15 cellular contexts compared by ENCODE assay signal in the genomic region with DNA sequence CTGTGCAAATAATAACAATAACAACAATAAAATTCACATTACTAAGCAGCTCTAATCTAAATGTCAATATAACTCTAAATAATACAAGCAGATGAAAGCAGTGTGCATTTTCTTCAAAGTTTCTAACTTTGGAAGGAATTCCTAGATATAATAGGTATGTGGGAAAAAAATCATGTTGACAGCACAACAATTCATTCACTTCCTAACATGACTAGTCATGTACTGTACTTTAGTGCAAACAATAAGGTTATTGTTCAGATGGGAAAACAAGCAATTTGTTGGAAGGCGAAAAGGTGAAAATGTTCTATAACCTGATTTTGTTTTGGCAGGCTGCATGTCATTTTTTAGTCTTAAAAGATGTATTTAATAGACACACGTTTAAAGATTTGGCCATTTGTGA.
DNase-seq lines count a peak whose midpoint lies in the region; ATAC-seq and TF ChIP-seq lines count a peak whose summit lies in the region.
"Had no signal": no experiment of that assay in that cellular context is flagged by ENCODE, and none has a peak within 500 bp of the region (broad histone marks: within the 10 kb centered on the region; RNA-seq: fewer than 3 reads in every experiment).

No MANE protein-coding gene starts in this region.

- no peak overlapping the region for H2BK120ac ChIP-seq in mesendoderm (ENCODE audit: low read depth, low read length)

- no peaks in the 10 kb centered on the region for H3K36me3 ChIP-seq in mammary epithelial cell (ENCODE audit: insufficient read depth, low read length)
- no peaks in the 10 kb centered on the region for H3K36me3 ChIP-seq in breast epithelium
- H3K36me3 ChIP-seq in suprapubic skin, result no peaks in the 10 kb centered on the region
- H3K36me3 ChIP-seq in mesendoderm (ENCODE audit: control insufficient read depth, insufficient read depth, low read length), result no peaks in the 10 kb centered on the region

- no peak for TF ChIP-seq EP300 in suprapubic skin (IDR thresholded peaks at IDR 0.05)

- H3K9ac ChIP-seq in mammary epithelial cell (ENCODE audit: insufficient read depth, low read length), result no peak overlapping the region
- no peak overlapping the region for H3K9ac ChIP-seq in mesendoderm (ENCODE audit: low read length)

- H2AK5ac ChIP-seq in mesendoderm (ENCODE audit: low read length), result no peak overlapping the region

- DNase-seq in mammary epithelial cell, result peak; percentile 57
- no peak for DNase-seq in breast epithelium (ENCODE audit: low spot score in 2 of 2)
- peak; percentile 9 for DNase-seq in SW480 (ENCODE audit: low spot score)
- DNase-seq in epithelial cell of esophagus (ENCODE audit: low read depth), result peak; percentile 40
- no peak for DNase-seq in suprapubic skin (ENCODE audit: low spot score in 2 of 2)
- DNase-seq in mesendoderm, result no peak
- DNase-seq in NCI-H1694 (lab: John Stamatoyannopoulos, UW), result no peak
- DNase-seq: IMR-90, NCI-H1436, NCI-H2029 treated with DMSO at 0.1 percent for 48 hours, NCI-H2171, NCI-H526 had no signal

- no peak overlapping the region for H3K18ac ChIP-seq in mesendoderm (ENCODE audit: low read length)

- H3K4me2 ChIP-seq in mammary epithelial cell (ENCODE audit: insufficient read depth, low read depth, low read length) (peak overlapping the region; percentile 52), mesendoderm (ENCODE audit: low read length) (no peak overlapping the region)

- intact Hi-C loops in mammary epithelial cell (cut with micrococcal nuclease), result no loop called here
- intact Hi-C loops in breast epithelium (cut with DNase I; ENCODE audit: low total_unique reads), result no loop called here

- no peak for ATAC-seq in HG02870 (IDR thresholded peaks at IDR 0.05; ENCODE audit: unreplicated experiment)

- WGBS in mammary epithelial cell (ENCODE audit: low coverage, missing lambda C conversion rate), result 0% methylated on average over 2 of the region's 2 CpGs
- 54% methylated on average over 2 of the region's 2 CpGs for WGBS in suprapubic skin
- WGBS in mesendoderm (ENCODE audit: extremely low coverage, insufficient coverage, low lambda C conversion rate), result no CpG with 5 or more reads among the region's 2 CpGs

- no peaks in the 10 kb centered on the region for H4K20me1 ChIP-seq in mammary epithelial cell (ENCODE audit: insufficient read depth, low read length)

- no peak overlapping the region for H4K5ac ChIP-seq in mesendoderm (ENCODE audit: low read length)

- no peaks in the 10 kb centered on the region for H3K79me1 ChIP-seq in mesendoderm (ENCODE audit: low read length)

- H3K56ac ChIP-seq in mesendoderm (ENCODE audit: low read length), result no peak overlapping the region

- H2AFZ ChIP-seq in mammary epithelial cell (ENCODE audit: low read depth, low read length), result peak overlapping the region; percentile 73

- BruUV-seq in mammary epithelial cell (replicated peaks; lab: Mats Ljungman, UMichigan), result TSS peak; percentile 77

- no peak overlapping the region for H2BK5ac ChIP-seq in mesendoderm (ENCODE audit: low read length)

- no peak overlapping the region for H2BK15ac ChIP-seq in mesendoderm (replicated peaks; ENCODE audit: low read depth)

- H3K4me1 ChIP-seq in mammary epithelial cell (ENCODE audit: insufficient read depth, low read length) (peaks cover 35% of the 10 kb centered on the region), breast epithelium (no peaks in the 10 kb centered on the region), suprapubic skin (peaks cover 31% of the 10 kb centered on the region), mesendoderm (ENCODE audit: control insufficient read depth, low read depth, low read length) (no peaks in the 10 kb centered on the region)

- H3K79me2 ChIP-seq in mammary epithelial cell (ENCODE audit: insufficient read depth, low read length), result no peaks in the 10 kb centered on the region
- H3K79me2 ChIP-seq in mesendoderm (ENCODE audit: control insufficient read depth, insufficient read depth, low read length), result no peaks in the 10 kb centered on the region

- CTCF ChIA-PET in mammary epithelial cell (lab: Charles Lee; ENCODE audit: low non-redundant PET), result no interaction called here

- in situ Hi-C loops in mammary epithelial cell (cut with MboI; ENCODE audit: low sequenced_read_pairs in 2 of 2), result no loop called here

- H3K4me3 ChIP-seq in mammary epithelial cell (replicated peaks in 1 of 3; ENCODE audit: insufficient read depth in 1 of 3, low read depth in 2 of 3, low read length in 3 of 3) (no peak overlapping the region), breast epithelium (no peak overlapping the region), epithelial cell of esophagus (ENCODE audit: low read length) (no peak overlapping the region), suprapubic skin (no peak overlapping the region), mesendoderm (ENCODE audit: low read length) (no peak overlapping the region)

- TF ChIP-seq CTCF in mammary epithelial cell (conservative IDR thresholded peaks at IDR 0.05 in 1 of 2, IDR thresholded peaks at IDR 0.05 in 1 of 2; ENCODE audit: extremely low read depth in 1 of 2, insufficient read depth in 1 of 2, low read depth in 1 of 2, low read length in 2 of 2) (no peak), breast epithelium (IDR thresholded peaks at IDR 0.05) (no peak), epithelial cell of esophagus (IDR thresholded peaks at IDR 0.05; ENCODE audit: insufficient read depth, low read depth, low read length, missing control alignments) (no peak), suprapubic skin (IDR thresholded peaks at IDR 0.05) (no peak)

- no peak overlapping the region for H3K23ac ChIP-seq in mesendoderm (ENCODE audit: low read length)

- H3K4ac ChIP-seq in mesendoderm (ENCODE audit: low read depth, low read length), result no peak overlapping the region

- H3K27me3 ChIP-seq in mammary epithelial cell (ENCODE audit: insufficient read depth, low read length) (no peaks in the 10 kb centered on the region), breast epithelium (no peaks in the 10 kb centered on the region), suprapubic skin (no peaks in the 10 kb centered on the region), mesendoderm (ENCODE audit: insufficient read depth, low read length, poor library complexity) (no peaks in the 10 kb centered on the region)

- H4K8ac ChIP-seq in mesendoderm (ENCODE audit: low read depth, low read length), result no peak overlapping the region

- H3K9me3 ChIP-seq in mammary epithelial cell (replicated peaks; ENCODE audit: insufficient read depth, low read length) (no peaks in the 10 kb centered on the region), breast epithelium (no peaks in the 10 kb centered on the region), suprapubic skin (no peaks in the 10 kb centered on the region)

- H3K27ac ChIP-seq in mammary epithelial cell (ENCODE audit: insufficient read depth, low read depth, low read length) (peak overlapping the region; percentile 76), breast epithelium (no peak overlapping the region), suprapubic skin (peak overlapping the region; percentile 52), mesendoderm (ENCODE audit: low read depth, low read length) (no peak overlapping the region)
- H3K27ac ChIP-seq: 22Rv1, HL-60 had no signal

- TF ChIP-seq POLR2A in breast epithelium (IDR thresholded peaks at IDR 0.05) (no peak), suprapubic skin (IDR thresholded peaks at IDR 0.05) (no peak)

- dilution Hi-C loops in mammary epithelial cell (cut with HindIII; ENCODE audit: low sequenced_read_pairs), result no loop called here

Comparison
In these comparisons a context has a peak if more than half of its experiments do, and no peak if none do; other contexts are left out.
1. DNase-seq: peak in mammary epithelial cell (single experiment), SW480 (single experiment) and epithelial cell of esophagus (single experiment); none in breast epithelium (0 of 2), suprapubic skin (0 of 2), mesendoderm (single experiment) and NCI-H1694 (single experiment).
2. H3K27ac ChIP-seq: peak in mammary epithelial cell (single experiment) and suprapubic skin (single experiment); none in breast epithelium (0 of 2) and mesendoderm (single experiment).